9 cellular contexts compared by ENCODE assay signal in genomic region chr11:123479048-123479837, GRCh38. TPM values are rescaled to one million over a fixed set of nuclear protein-coding genes. Genes with fewer than 3 reads are reported as not detected.
DNase-seq lines count a peak whose midpoint lies in the region; ATAC-seq and TF ChIP-seq lines count a peak whose summit lies in the region.
"Had no signal": no experiment of that assay in that cellular context is flagged by ENCODE, and none has a peak within 500 bp of the region (broad histone marks: within the 10 kb centered on the region; RNA-seq: fewer than 3 reads in every experiment).

No MANE protein-coding gene starts in this region.

- no peak overlapping the region for H3K9ac ChIP-seq in GM23248

- H3K4me3 Mint-ChIP-seq in activated T-cell treated with anti-CD3 and anti-CD28 coated beads, Interleukin-2, amount 50 U/mL, for 24 hours: peak overlapping the region; percentile 1

- H3K36me3 ChIP-seq in upper lobe of right lung (no peaks in the 10 kb centered on the region), GM23248 (ENCODE audit: low read depth) (no peaks in the 10 kb centered on the region)
- H3K36me3 ChIP-seq: WERI-Rb-1 had no signal

- H3K27me3 Mint-ChIP-seq in activated T-cell treated with anti-CD3 and anti-CD28 coated beads, Interleukin-2, amount 50 U/mL, for 24 hours: no peaks in the 10 kb centered on the region

- intact Hi-C loops in upper lobe of right lung (cut with DNase I): loop anchor here (10.0 kb wide), 1 partner anchor 174 kb away; no protein-coding TSS in a partner anchor

- no peak for TF ChIP-seq CTCF in upper lobe of right lung (IDR thresholded peaks at IDR 0.05)

- H3K9me3 ChIP-seq in upper lobe of right lung (no peaks in the 10 kb centered on the region), GM23248 (ENCODE audit: low read depth) (no peaks in the 10 kb centered on the region)

- WGBS in GM23248 (ENCODE audit: low coverage in 1 of 2, low lambda C conversion rate in 2 of 2, missing lambda C conversion rate in 2 of 2), 2 experiments: 68 to 78% methylated on average over 12 of the region's 12 CpGs

- peaks cover 14% of the 10 kb centered on the region for H3F3A ChIP-seq in GM23248 (ENCODE audit: insufficient read depth)

- H4K20me1 ChIP-seq in GM23248 (ENCODE audit: insufficient read depth): no peaks in the 10 kb centered on the region

- H3K27ac ChIP-seq in upper lobe of right lung: no peak overlapping the region
- H3K27ac ChIP-seq in GM23248: no peak overlapping the region
- H3K27ac ChIP-seq: WERI-Rb-1 had no signal

- H3K4me3 ChIP-seq in upper lobe of right lung (no peak overlapping the region), GM23248 (no peak overlapping the region)

- H3K79me2 ChIP-seq in GM23248 (ENCODE audit: insufficient read depth): peaks cover 61% of the 10 kb centered on the region

- peaks cover 27% of the 10 kb centered on the region for H3K36me3 Mint-ChIP-seq in activated T-cell treated with anti-CD3 and anti-CD28 coated beads, Interleukin-2, amount 50 U/mL, for 24 hours (ENCODE audit: low read depth)

- H3K27ac Mint-ChIP-seq in activated T-cell treated with anti-CD3 and anti-CD28 coated beads, Interleukin-2, amount 50 U/mL, for 24 hours: peak overlapping the region; percentile 16

- no peak overlapping the region for H3K4me2 ChIP-seq in GM23248 (ENCODE audit: unreplicated experiment)

- DNase-seq in activated T-cell treated with anti-CD3 and anti-CD28 coated beads, Interleukin-2, amount 50 U/mL, for 24 hours: no peak
- no peak for DNase-seq in activated T-cell treated with anti-CD3 and anti-CD28 coated beads for 4 hours
- peak; percentile 91 for DNase-seq in SKM-1 treated with dmso at 0.1 percent for 144 hours (lab: John Stamatoyannopoulos, UW; ENCODE audit: unreplicated experiment)
- DNase-seq in upper lobe of right lung: no peak
- DNase-seq in GM23248: no peak
- no peak for DNase-seq in middle frontal gyrus (ENCODE audit: extremely low spot score, low spot score)
- no peak for DNase-seq in activated CD4-positive, CD25-positive, alpha-beta regulatory T cell treated with anti-CD3 and anti-CD28 coated beads, Interleukin-2, amount 50 U/mL, for 72 hours

- no peaks in the 10 kb centered on the region for H3K9me3 Mint-ChIP-seq in activated T-cell treated with anti-CD3 and anti-CD28 coated beads, Interleukin-2, amount 50 U/mL, for 24 hours

- in situ Hi-C loops in GM23248 (cut with MboI): loop anchor here (5.0 kb wide), 2 partner anchors 72 to 177 kb away; no protein-coding TSS in a partner anchor

- peaks cover 57% of the 10 kb centered on the region for H3K4me1 Mint-ChIP-seq in activated T-cell treated with anti-CD3 and anti-CD28 coated beads, Interleukin-2, amount 50 U/mL, for 24 hours (ENCODE audit: low read depth)

- no peak overlapping the region for H2AFZ ChIP-seq in GM23248

- H3K27me3 ChIP-seq in upper lobe of right lung (no peaks in the 10 kb centered on the region), GM23248 (replicated peaks; ENCODE audit: insufficient read depth) (no peaks in the 10 kb centered on the region)

- peak; percentile 63 for ATAC-seq in HG03025 (IDR thresholded peaks at IDR 0.05; ENCODE audit: low FRiP score, unreplicated experiment)
- ATAC-seq in upper lobe of right lung: peak; percentile 71

- H3K4me1 ChIP-seq in upper lobe of right lung (no peaks in the 10 kb centered on the region), GM23248 (ENCODE audit: insufficient read depth) (peaks cover 25% of the 10 kb centered on the region)

- no peaks in the 10 kb centered on the region for H3K9me2 ChIP-seq in GM23248 (ENCODE audit: insufficient read depth)

RNA-seq across cellular contexts. Expression of gene GRAMD1B, which starts 49.2 kb away (rescaled TPM):
- 4.8 TPM for total RNA-seq in upper lobe of right lung
- 14.8 and 21.4 TPM in 2 replicates for total RNA-seq in GM23248 (2014; rRNA removed; shearing (Covaris generic))
- 3.3 and 4.1 TPM in 2 replicates for polyA plus RNA-seq in GM23248 (2016; fragmentation: Nextera tagmentation; extraction: Ambion mirVana)
